8 cellular contexts compared by ENCODE assay signal in genomic region chr9:112334319-112334828, GRCh38. TPM values are rescaled to one million over a fixed set of nuclear protein-coding genes. Genes with fewer than 3 reads are reported as not detected.
A peak's percentile ranks its signal among the peaks of the same experiment; 100 is the strongest.
DNase-seq lines count a peak whose midpoint lies in the region; ATAC-seq and TF ChIP-seq lines count a peak whose summit lies in the region.

No MANE protein-coding gene starts in this region.

- TSS peak; percentile 75 for BruUV-seq in A673 (replicated peaks; lab: Mats Ljungman, UMichigan)

- no peaks in the 10 kb centered on the region for H3K9me3 Mint-ChIP-seq in central memory CD8-positive, alpha-beta T cell
- H3K9me3 Mint-ChIP-seq in mesothelial cell of epicardium, result no peaks in the 10 kb centered on the region

- TF ChIP-seq CTCF in A673 (conservative IDR thresholded peaks at IDR 0.05; ENCODE audit: low read depth, low read length) (no peak), GM20000 (IDR thresholded peaks at IDR 0.05; ENCODE audit: extremely low read depth, missing control alignments) (no peak), mesothelial cell of epicardium (IDR thresholded peaks at IDR 0.05; ENCODE audit: unreplicated experiment) (no peak)

- CTCF ChIA-PET in A673 (lab: Charles Lee), result interaction anchor here (0.6 to 1.4 kb wide), 9 partner anchors 29 to 367 kb away, joined by 3 to 14 read pairs (median 9); no protein-coding TSS in a partner anchor

- H3K27me3 Mint-ChIP-seq in central memory CD8-positive, alpha-beta T cell, result no peaks in the 10 kb centered on the region
- no peaks in the 10 kb centered on the region for H3K27me3 Mint-ChIP-seq in mesothelial cell of epicardium (ENCODE audit: low read depth)

- H3K4me3 Mint-ChIP-seq in central memory CD8-positive, alpha-beta T cell, result peak overlapping the region; percentile 82
- H3K4me3 Mint-ChIP-seq in mesothelial cell of epicardium, result peak overlapping the region; percentile 96

- H3K4me1 ChIP-seq in A673 (ENCODE audit: insufficient read depth, low read length, poor library complexity, severe bottlenecking), result peaks cover 7% of the 10 kb centered on the region
- no peaks in the 10 kb centered on the region for H3K4me1 ChIP-seq in stomach smooth muscle (ENCODE audit: control insufficient read depth, insufficient read depth, low read length)

- peak overlapping the region; percentile 22 to 79 for H3K9ac ChIP-seq in stomach smooth muscle (ENCODE audit: low read length in 2 of 2)

- H3K27ac ChIP-seq in A673 (ENCODE audit: low read depth, low read length, poor library complexity, severe bottlenecking) (peak overlapping the region; percentile 83), stomach smooth muscle (ENCODE audit: low read length) (peak overlapping the region; percentile 60)

- DNase-seq in A673 (ENCODE audit: low spot score) (no peak), GM20000 (ENCODE audit: low spot score) (peak; percentile 46), SW480 (ENCODE audit: low spot score) (peak; percentile 40), mesothelial cell of epicardium (ENCODE audit: low spot score in 2 of 2, unreplicated experiment in 2 of 2) (no peak), NCI-H774 (lab: John Stamatoyannopoulos, UW) (no peak)
- peak in 1 of 2 donors; percentile 31 for DNase-seq in central memory CD8-positive, alpha-beta T cell (ENCODE audit: low spot score in 2 of 2)

- H3K36me3 ChIP-seq in A673 (ENCODE audit: insufficient read depth, low read length, poor library complexity, severe bottlenecking), result no peaks in the 10 kb centered on the region
- no peaks in the 10 kb centered on the region for H3K36me3 ChIP-seq in stomach smooth muscle (ENCODE audit: control insufficient read depth in 2 of 2, insufficient read depth in 2 of 2, low read length in 2 of 2)

- POLR2A ChIA-PET in A673 (lab: Charles Lee; ENCODE audit: low non-redundant PET), result interaction anchor here (1.4 kb wide), 1 partner anchor 15 kb away, joined by 10 read pairs; no protein-coding TSS in a partner anchor

- H3K4me3 ChIP-seq in A673 (ENCODE audit: low read depth, low read length, poor library complexity, severe bottlenecking), result peak overlapping the region; percentile 92
- H3K4me3 ChIP-seq in stomach smooth muscle (ENCODE audit: low read length in 2 of 2), result peak overlapping the region; percentile 73 to 76

- no peaks in the 10 kb centered on the region for H3K27me3 ChIP-seq in A673 (replicated peaks; ENCODE audit: insufficient read depth, low read depth, low read length, poor library complexity)
- H3K27me3 ChIP-seq in stomach smooth muscle (ENCODE audit: control insufficient read depth in 1 of 2, insufficient read depth in 2 of 2, low read length in 2 of 2), result no peaks in the 10 kb centered on the region

- intact Hi-C loops in A673 (cut with micrococcal nuclease; ENCODE audit: unreplicated experiment), result loop anchor here (5.0 kb wide), 3 partner anchors 43 to 222 kb away; no protein-coding TSS in a partner anchor

- H3K9me3 ChIP-seq in A673 (ENCODE audit: low read depth, low read length, poor library complexity, severe bottlenecking) (no peaks in the 10 kb centered on the region), stomach smooth muscle (ENCODE audit: control insufficient read depth in 2 of 2, low read length in 2 of 2) (no peaks in the 10 kb centered on the region)

- H3K36me3 Mint-ChIP-seq in central memory CD8-positive, alpha-beta T cell (ENCODE audit: insufficient read depth), result peaks cover 6% of the 10 kb centered on the region
- H3K36me3 Mint-ChIP-seq in mesothelial cell of epicardium, result no peaks in the 10 kb centered on the region

- peak overlapping the region; percentile 86 for H3K27ac Mint-ChIP-seq in central memory CD8-positive, alpha-beta T cell (ENCODE audit: low read depth)
- peak overlapping the region; percentile 99 for H3K27ac Mint-ChIP-seq in mesothelial cell of epicardium

- peaks cover 34% of the 10 kb centered on the region for H3K4me1 Mint-ChIP-seq in central memory CD8-positive, alpha-beta T cell
- peaks cover 26% of the 10 kb centered on the region for H3K4me1 Mint-ChIP-seq in mesothelial cell of epicardium

- peak; percentile 17 for ATAC-seq in central memory CD8-positive, alpha-beta T cell (replicated peaks; ENCODE audit: extremely low read depth, poor library complexity, severe bottlenecking)
- no peak for ATAC-seq in GM18498 (IDR thresholded peaks at IDR 0.05; ENCODE audit: unreplicated experiment)

RNA-seq across cellular contexts. Expression of gene PTBP3, which starts 1.0 kb away (rescaled TPM):
- total RNA-seq in A673 (2021) (53.1 and 57.1 TPM in 2 replicates), mesothelial cell of epicardium (39.3 to 42.5 TPM (median 41.6 TPM) in 3 replicates)

RNA-seq across cellular contexts. Expression of gene HSDL2, which starts 45.5 kb away (rescaled TPM):
- total RNA-seq in A673 (2021) (28.2 and 31.2 TPM in 2 replicates), mesothelial cell of epicardium (22.2 to 26.5 TPM (median 23.1 TPM) in 3 replicates)

Comparison
In these comparisons a context has a peak if more than half of its experiments do, and no peak if none do; other contexts are left out.
1. DNase-seq: peak in GM20000 (single experiment) and SW480 (single experiment); none in A673 (single experiment), mesothelial cell of epicardium (0 of 2) and NCI-H774 (single experiment).